ENCODE assay signal across 8 cellular contexts in genomic region chr19:7830272-7830771, GRCh38. TPM values are rescaled to one million over a fixed set of nuclear protein-coding genes. Genes with fewer than 3 reads are reported as not detected.
A peak's percentile ranks its signal among the peaks of the same experiment; 100 is the strongest.
DNase-seq lines count a peak whose midpoint lies in the region; ATAC-seq and TF ChIP-seq lines count a peak whose summit lies in the region.

No MANE protein-coding gene starts in this region.

- H3K27ac ChIP-seq in left lung, result no peak overlapping the region
- no peak overlapping the region for H3K27ac ChIP-seq in thoracic aorta

- H3K27me3 ChIP-seq in left lung (peaks cover 0 to 23% of the 10 kb centered on the region in 2 donors), thoracic aorta (replicated peaks; ENCODE audit: insufficient read depth) (no peaks in the 10 kb centered on the region)

- H3K4me3 ChIP-seq in left lung (peak overlapping the region; percentile 53 to 58), thoracic aorta (peak overlapping the region; percentile 84)

- H3K9me3 ChIP-seq in left lung (no peaks in the 10 kb centered on the region), thoracic aorta (no peaks in the 10 kb centered on the region)

- ATAC-seq in activated naive CD8-positive, alpha-beta T cell treated with anti-CD3 and anti-CD28 coated beads, Interleukin-2, amount 50 U/mL, for 24 hours, result peak; percentile 5
- ATAC-seq in left lung (no peak), thoracic aorta (ENCODE audit: insufficient number of reproducible peaks, low FRiP score, low read depth) (no peak), GM21515 (IDR thresholded peaks at IDR 0.05; ENCODE audit: unreplicated experiment) (no peak), HG02678 (IDR thresholded peaks at IDR 0.05; ENCODE audit: unreplicated experiment) (no peak)

- H3K27me3 Mint-ChIP-seq in activated T-cell treated with anti-CD3 and anti-CD28 coated beads, Interleukin-2, amount 50 U/mL, for 24 hours, result peaks cover 3% of the 10 kb centered on the region
- peaks cover 5% of the 10 kb centered on the region for H3K27me3 Mint-ChIP-seq in activated naive CD8-positive, alpha-beta T cell treated with anti-CD3 and anti-CD28 coated beads, Interleukin-2, amount 50 U/mL, for 24 hours

- intact Hi-C loops in left lung (cut with DNase I), result no loop called here

- H3K4me3 Mint-ChIP-seq in activated T-cell treated with anti-CD3 and anti-CD28 coated beads, Interleukin-2, amount 50 U/mL, for 24 hours, result peak overlapping the region; percentile 76
- peak overlapping the region; percentile 83 for H3K4me3 Mint-ChIP-seq in activated naive CD8-positive, alpha-beta T cell treated with anti-CD3 and anti-CD28 coated beads, Interleukin-2, amount 50 U/mL, for 24 hours

- no peak overlapping the region for H3K27ac Mint-ChIP-seq in activated T-cell treated with anti-CD3 and anti-CD28 coated beads, Interleukin-2, amount 50 U/mL, for 24 hours
- no peak overlapping the region for H3K27ac Mint-ChIP-seq in activated naive CD8-positive, alpha-beta T cell treated with anti-CD3 and anti-CD28 coated beads, Interleukin-2, amount 50 U/mL, for 24 hours

- peaks cover 30% of the 10 kb centered on the region for H3K4me1 Mint-ChIP-seq in activated T-cell treated with anti-CD3 and anti-CD28 coated beads, Interleukin-2, amount 50 U/mL, for 24 hours (ENCODE audit: low read depth)
- peaks cover 17% of the 10 kb centered on the region for H3K4me1 Mint-ChIP-seq in activated naive CD8-positive, alpha-beta T cell treated with anti-CD3 and anti-CD28 coated beads, Interleukin-2, amount 50 U/mL, for 24 hours

- H3K36me3 ChIP-seq in left lung (no peaks in the 10 kb centered on the region), thoracic aorta (no peaks in the 10 kb centered on the region)

- DNase-seq in activated T-cell treated with anti-CD3 and anti-CD28 coated beads, Interleukin-2, amount 50 U/mL, for 24 hours, result no peak
- DNase-seq in activated T-cell treated with anti-CD3 and anti-CD28 coated beads for 4 hours, result no peak
- DNase-seq in activated naive CD8-positive, alpha-beta T cell treated with anti-CD3 and anti-CD28 coated beads, Interleukin-2, amount 50 U/mL, for 24 hours, result no peak
- peak in 1 of 2 donors; percentile 49 for DNase-seq in left lung
- DNase-seq in thoracic aorta (ENCODE audit: low spot score), result no peak
- DNase-seq in cerebellum (ENCODE audit: low spot score), result no peak

- peaks cover 7 to 39% of the 10 kb centered on the region in 2 donors for H3K4me1 ChIP-seq in left lung
- H3K4me1 ChIP-seq in thoracic aorta (ENCODE audit: control insufficient read depth in 1 of 2, low read depth in 2 of 2), result peaks cover 3 to 22% of the 10 kb centered on the region in 2 donors

- no peaks in the 10 kb centered on the region for H3K36me3 Mint-ChIP-seq in activated T-cell treated with anti-CD3 and anti-CD28 coated beads, Interleukin-2, amount 50 U/mL, for 24 hours (ENCODE audit: low read depth)
- no peaks in the 10 kb centered on the region for H3K36me3 Mint-ChIP-seq in activated naive CD8-positive, alpha-beta T cell treated with anti-CD3 and anti-CD28 coated beads, Interleukin-2, amount 50 U/mL, for 24 hours (ENCODE audit: low read depth)

- no peak for TF ChIP-seq CTCF in left lung (IDR thresholded peaks at IDR 0.05)
- TF ChIP-seq CTCF in thoracic aorta (IDR thresholded peaks at IDR 0.05), result no peak

- H3K9me3 Mint-ChIP-seq in activated T-cell treated with anti-CD3 and anti-CD28 coated beads, Interleukin-2, amount 50 U/mL, for 24 hours, result no peaks in the 10 kb centered on the region
- no peaks in the 10 kb centered on the region for H3K9me3 Mint-ChIP-seq in activated naive CD8-positive, alpha-beta T cell treated with anti-CD3 and anti-CD28 coated beads, Interleukin-2, amount 50 U/mL, for 24 hours

RNA-seq across cellular contexts. Expression of gene EVI5L, which starts 0.3 kb away (rescaled TPM):
- 10 to 100 TPM; 14.2 to 16.9 TPM for total RNA-seq in left lung
- total RNA-seq in thoracic aorta, result 10 to 100 TPM; 12.1 to 16.8 TPM
- 24.7 TPM for total RNA-seq in cerebellum

RNA-seq across cellular contexts. Expression of gene PRR36, which starts 43.9 kb away (rescaled TPM):
- total RNA-seq in left lung (1 to 10 TPM; 1.2 to 4.2 TPM), thoracic aorta (not detected), cerebellum (2.4 TPM)

RNA-seq across cellular contexts. Expression of gene LRRC8E, which starts 58.0 kb away (rescaled TPM):
- 10 to 100 TPM in 1 of 2 donors, 1 to 10 TPM in 1; 5.9 to 10.5 TPM for total RNA-seq in left lung
- under 1 TPM in 1 of 2 donors, not detected in 1; 0.14 TPM for total RNA-seq in thoracic aorta
- total RNA-seq in cerebellum, result not detected
